ENCODE assay signal across 18 cellular contexts in genomic region chr22:38162881-38163843, GRCh38. TPM values are rescaled to one million over a fixed set of nuclear protein-coding genes. Genes with fewer than 3 reads are reported as not detected.
DNase-seq lines count a peak whose midpoint lies in the region; ATAC-seq, FAIRE-seq and TF ChIP-seq lines count a peak whose summit lies in the region.
"Had no signal": no experiment of that assay in that cellular context is flagged by ENCODE, and none has a peak within 500 bp of the region (broad histone marks: within the 10 kb centered on the region; RNA-seq: fewer than 3 reads in every experiment).

No MANE protein-coding gene starts in this region.

- DNase-seq in neuronal stem cell (ENCODE audit: low spot score) (no peak), H54 (ENCODE audit: insufficient read length, low spot score) (no peak), SJCRH30 (no peak), esophagus squamous epithelium (lab: John Stamatoyannopoulos, UW) (no peak)
- DNase-seq: NCI-H1417 treated with DMSO at 0.1 percent for 48 hours; NCI-H510A treated with DMSO at 0.1 percent for 48 hours; SHP77; stimulated activated CD4-positive, alpha-beta T cell treated with anti-CD3 and anti-CD28 coated beads, Interleukin-4, amount 100 ng/mL, for 24 hours had no signal

- H2BK15ac ChIP-seq in neuronal stem cell (ENCODE audit: low read length): no peak overlapping the region

- no peak for TF ChIP-seq CTCF in GM12875 (IDR thresholded peaks at IDR 0.05; ENCODE audit: borderline replicate concordance, insufficient read depth, low read depth, low read length)
- TF ChIP-seq CTCF in esophagus squamous epithelium (IDR thresholded peaks at IDR 0.05): no peak

- H3K27ac ChIP-seq in duodenal mucosa (ENCODE audit: low read depth, low read length) (peak overlapping the region; percentile 36), neuronal stem cell (replicated peaks; ENCODE audit: low read length) (no peak overlapping the region), SJCRH30 (no peak overlapping the region), esophagus squamous epithelium (no peak overlapping the region)

- no peak overlapping the region for H4K8ac ChIP-seq in neuronal stem cell (ENCODE audit: low read depth, low read length)

- no peak overlapping the region for H4K91ac ChIP-seq in neuronal stem cell (ENCODE audit: low read depth, low read length, poor library complexity)

- H2BK12ac ChIP-seq in neuronal stem cell (ENCODE audit: low read length): no peak overlapping the region

- H3K23ac ChIP-seq in neuronal stem cell (ENCODE audit: low read depth, low read length, poor library complexity): no peak overlapping the region

- H3K4me1 ChIP-seq in duodenal mucosa (ENCODE audit: control insufficient read depth in 1 of 2, insufficient read depth in 2 of 2, low read length in 2 of 2): peaks cover 27% of the 10 kb centered on the region in 2 donors
- peaks cover 0 to 4% of the 10 kb centered on the region in 2 donors for H3K4me1 ChIP-seq in neuronal stem cell (ENCODE audit: control insufficient read depth in 2 of 2, insufficient read depth in 1 of 2, low read depth in 1 of 2, low read length in 2 of 2)
- no peaks in the 10 kb centered on the region for H3K4me1 ChIP-seq in SJCRH30
- H3K4me1 ChIP-seq in esophagus squamous epithelium: peaks cover 3 to 35% (median 20%) of the 10 kb centered on the region in 3 donors

- H3K79me1 ChIP-seq in neuronal stem cell (ENCODE audit: low read depth, low read length): peaks cover 3% of the 10 kb centered on the region

- no peaks in the 10 kb centered on the region for H3K27me3 ChIP-seq in duodenal mucosa (ENCODE audit: control insufficient read depth in 1 of 2, insufficient read depth in 2 of 2, low read length in 2 of 2)
- no peaks in the 10 kb centered on the region for H3K27me3 ChIP-seq in neuronal stem cell (ENCODE audit: control insufficient read depth in 3 of 3, insufficient read depth in 3 of 3, low read depth in 1 of 3, low read length in 3 of 3)
- H3K27me3 ChIP-seq in SJCRH30: no peaks in the 10 kb centered on the region
- no peaks in the 10 kb centered on the region for H3K27me3 ChIP-seq in esophagus squamous epithelium

- intact Hi-C loops in esophagus squamous epithelium (cut with DNase I): no loop called here

- no peak overlapping the region for H2AFZ ChIP-seq in neuronal stem cell (ENCODE audit: low read length)

- H3K14ac ChIP-seq in neuronal stem cell (ENCODE audit: low read length): no peak overlapping the region

- no CpG with 5 or more reads among the region's 14 CpGs for WGBS in neuronal stem cell (ENCODE audit: extremely low coverage in 2 of 2, insufficient read length in 2 of 2, insufficient replicate concordance in 1 of 2), 2 donors
- 88 to 92% methylated on average over 9 to 12 of the region's 14 CpGs for WGBS in esophagus squamous epithelium, 2 donors

- no peak for FAIRE-seq in H54 (lab: Jason Lieb, UNC)
- FAIRE-seq: endometrium, G401.6, islet of Langerhans, TTC549 had no signal

- no peak overlapping the region for H3K4me2 ChIP-seq in neuronal stem cell (ENCODE audit: insufficient read depth, low read length, poor library complexity, severe bottlenecking)

- H3K9me3 ChIP-seq in duodenal mucosa (ENCODE audit: control insufficient read depth in 1 of 2, low read length in 2 of 2) (no peaks in the 10 kb centered on the region), neuronal stem cell (replicated peaks in 1 of 2; ENCODE audit: control insufficient read depth in 2 of 2, insufficient read depth in 1 of 2, low read depth in 1 of 2, low read length in 2 of 2) (no peaks in the 10 kb centered on the region), SJCRH30 (replicated peaks) (no peaks in the 10 kb centered on the region), esophagus squamous epithelium (no peaks in the 10 kb centered on the region)

- H2AK5ac ChIP-seq in neuronal stem cell (ENCODE audit: low read depth, low read length): peak overlapping the region; percentile 36

- H3K4me3 ChIP-seq in GM12875 (ENCODE audit: low read depth, low read length) (peak overlapping the region; percentile 21), duodenal mucosa (ENCODE audit: low read depth in 1 of 2, low read length in 2 of 2) (no peak overlapping the region), neuronal stem cell (ENCODE audit: low read length in 2 of 2) (peak overlapping the region in 1 of 2 donors; percentile 27), SJCRH30 (no peak overlapping the region), esophagus squamous epithelium (no peak overlapping the region)

- H3K18ac ChIP-seq in neuronal stem cell (ENCODE audit: low read length): peak overlapping the region; percentile 11

- H3K36me3 ChIP-seq in duodenal mucosa (ENCODE audit: control insufficient read depth in 1 of 2, insufficient read depth in 2 of 2, low read length in 2 of 2) (peaks cover 0 to 8% of the 10 kb centered on the region in 2 donors), neuronal stem cell (replicated peaks in 1 of 2; ENCODE audit: control insufficient read depth in 2 of 2, insufficient read depth in 2 of 2, low read length in 2 of 2) (peaks cover 3 to 7% of the 10 kb centered on the region in 2 donors), SJCRH30 (no peaks in the 10 kb centered on the region), esophagus squamous epithelium (peaks cover 0 to 17% (median 0%) of the 10 kb centered on the region in 3 donors)

- peak; percentile 48 for ATAC-seq in HG03135 (IDR thresholded peaks at IDR 0.05; ENCODE audit: unreplicated experiment)
- ATAC-seq in GM18519 (IDR thresholded peaks at IDR 0.05; ENCODE audit: low FRiP score, unreplicated experiment): no peak
- ATAC-seq: HCT116 had no signal

- H3K9ac ChIP-seq in duodenal mucosa (ENCODE audit: low read depth in 1 of 2, low read length in 2 of 2): no peak overlapping the region
- no peak overlapping the region for H3K9ac ChIP-seq in neuronal stem cell (ENCODE audit: low read depth, low read length, poor library complexity)

- H2BK120ac ChIP-seq in neuronal stem cell (ENCODE audit: low read depth, low read length): no peak overlapping the region

- TF ChIP-seq POLR2A in H54 (IDR thresholded peaks at IDR 0.05; ENCODE audit: low read depth, low read length) (no peak), esophagus squamous epithelium (IDR thresholded peaks at IDR 0.05) (no peak)

- no peak overlapping the region for H3K4ac ChIP-seq in neuronal stem cell (ENCODE audit: low read length)

- no peak overlapping the region for H2BK5ac ChIP-seq in neuronal stem cell (ENCODE audit: low read length)

RNA-seq across cellular contexts. Expression of gene PLA2G6, which starts 18.5 kb away (rescaled TPM):
- 10.9 TPM for polyA plus RNA-seq in neuronal stem cell (2013, experiment 1 of 2)
- 11.4 TPM for polyA plus RNA-seq in neuronal stem cell (2013, experiment 2 of 2)
- 3.9 and 5.4 TPM in 2 replicates for total RNA-seq in SJCRH30 (2014; rRNA removed; shearing (Covaris generic))
- total RNA-seq in esophagus squamous epithelium: 10 to 100 TPM; 12.9 to 24.2 (median 14.2) TPM

RNA-seq across cellular contexts. Expression of gene MAFF, which starts 38.6 kb away (rescaled TPM):
- 4.0 TPM for polyA plus RNA-seq in neuronal stem cell (2013, experiment 1 of 2)
- 4.3 TPM for polyA plus RNA-seq in neuronal stem cell (2013, experiment 2 of 2)
- total RNA-seq in SJCRH30 (2014; rRNA removed; shearing (Covaris generic)): 3.2 and 3.6 TPM in 2 replicates
- total RNA-seq in esophagus squamous epithelium: 10 to 100 TPM; 19.4 to 51.6 (median 40.5) TPM

RNA-seq across cellular contexts. Expression of gene BAIAP2L2, which starts 52.7 kb away (rescaled TPM):
- polyA plus RNA-seq in neuronal stem cell (2013, experiment 1 of 2): 4.8 TPM
- polyA plus RNA-seq in neuronal stem cell (2013, experiment 2 of 2): 4.5 TPM
- not detected in 2 replicates for total RNA-seq in SJCRH30 (2014; rRNA removed; shearing (Covaris generic))
- total RNA-seq in esophagus squamous epithelium: 1 to 10 TPM in 3 of 4 donors, under 1 TPM in 1; 0.26 to 4.8 (median 2.8) TPM
- polyA plus RNA-seq: CD4-positive, CD25-positive, alpha-beta regulatory T cell had no signal
